8 cellular contexts compared by ENCODE assay signal in genomic region chr11:18615628-18616392, GRCh38. TPM values are rescaled to one million over a fixed set of nuclear protein-coding genes. Genes with fewer than 3 reads are reported as not detected.
DNase-seq lines count a peak whose midpoint lies in the region; ATAC-seq and TF ChIP-seq lines count a peak whose summit lies in the region.

No MANE protein-coding gene starts in this region.

- peaks cover 14% of the 10 kb centered on the region for H3K4me1 ChIP-seq in vagina

- H3K4me3 ChIP-seq in brain microvascular endothelial cell (ENCODE audit: low read depth, low read length) (no peak overlapping the region), vagina (no peak overlapping the region)

- H3K27me3 ChIP-seq in brain microvascular endothelial cell (replicated peaks): no peaks in the 10 kb centered on the region
- H3K27me3 ChIP-seq in vagina: no peaks in the 10 kb centered on the region

- peak; percentile 94 for ATAC-seq in GM21528 (IDR thresholded peaks at IDR 0.05; ENCODE audit: low FRiP score, unreplicated experiment)
- peak; percentile 90 for ATAC-seq in HG03558 (IDR thresholded peaks at IDR 0.05; ENCODE audit: extremely low read depth, unreplicated experiment)

- TF ChIP-seq CTCF in GM13977 (IDR thresholded peaks at IDR 0.05; ENCODE audit: extremely low read depth, insufficient read depth, missing control alignments) (no peak), brain microvascular endothelial cell (IDR thresholded peaks at IDR 0.05; ENCODE audit: low read depth, low read length, missing control alignments) (no peak), vagina (IDR thresholded peaks at IDR 0.05) (no peak)

- H3K27ac ChIP-seq in brain microvascular endothelial cell: peak overlapping the region; percentile 4
- no peak overlapping the region for H3K27ac ChIP-seq in vagina

- TF ChIP-seq POLR2A in vagina (IDR thresholded peaks at IDR 0.05): no peak

- H3K36me3 ChIP-seq in brain microvascular endothelial cell (replicated peaks) (peaks cover 28% of the 10 kb centered on the region), vagina (peaks cover 3 to 47% of the 10 kb centered on the region in 2 donors)

- in situ Hi-C loops in GM13977 (cut with MboI; ENCODE audit: low pct_unique_long_range_greater_than_20kb, low sequenced_read_pairs, unreplicated experiment): no loop called here
- in situ Hi-C loops in brain microvascular endothelial cell (cut with HindIII; ENCODE audit: low pct_ligation_motif_present, low sequenced_read_pairs): no loop called here

- DNase-seq in GM13977 (ENCODE audit: low spot score) (peak; percentile 81), brain microvascular endothelial cell (no peak), mesenteric fat pad (ENCODE audit: low spot score) (no peak), NCI-H187 (lab: John Stamatoyannopoulos, UW) (no peak), NCI-H82 (lab: John Stamatoyannopoulos, UW) (no peak), vagina (ENCODE audit: extremely low spot score in 2 of 2) (no peak)

- no peaks in the 10 kb centered on the region for H3K9me3 ChIP-seq in vagina

- intact Hi-C loops in vagina (cut with DNase I): no loop called here

RNA-seq across cellular contexts. Expression of gene MISFA, which starts 16.2 kb away (rescaled TPM):
- 3.7 TPM for total RNA-seq in mesenteric fat pad
- not detected for total RNA-seq in vagina

RNA-seq across cellular contexts. Expression of gene SPTY2D1, which starts 18.3 kb away (rescaled TPM):
- 17.1 TPM for total RNA-seq in mesenteric fat pad
- total RNA-seq in vagina: 23.8 TPM

RNA-seq across cellular contexts. Expression of gene UEVLD, which starts 27.3 kb away (rescaled TPM):
- total RNA-seq in mesenteric fat pad (29.0 TPM), vagina (21.4 TPM)
